29 cellular contexts compared by ENCODE assay signal in the genomic region with DNA sequence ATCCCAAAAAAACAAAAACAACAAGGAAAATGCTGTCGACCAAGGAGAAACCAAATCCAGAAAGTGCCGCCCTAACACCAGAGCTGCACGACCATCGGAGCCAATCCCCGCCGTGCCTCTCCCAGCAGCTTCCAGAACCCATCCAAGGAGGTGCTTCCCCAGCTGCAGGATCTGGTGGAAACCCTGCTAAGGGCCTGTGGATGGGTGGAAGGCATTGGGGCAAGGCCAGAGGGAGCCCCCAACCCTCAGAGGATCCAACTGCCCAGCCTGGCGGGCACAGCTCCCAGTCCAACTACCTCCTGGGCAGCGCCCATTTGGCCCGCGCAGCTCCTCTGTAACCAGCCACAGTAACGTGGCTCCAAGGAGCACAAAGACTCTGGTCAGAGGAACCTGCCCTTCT.
"Had no signal": no experiment of that assay in that cellular context is flagged by ENCODE, and none has a peak within 500 bp of the region (broad histone marks: within the 10 kb centered on the region; RNA-seq: fewer than 3 reads in every experiment).

No MANE protein-coding gene starts in this region.

- H3K4me3 Mint-ChIP-seq: activated CD4-positive, alpha-beta T cell treated with anti-CD3 and anti-CD28 coated beads, Interleukin-2, amount 10 ng/mL, durations not matched to agents 24 days and 14 days; activated CD8-positive, alpha-beta memory T cell treated with anti-CD3 and anti-CD28 coated beads, Interleukin-2, amount 10 ng/mL, durations not matched to agents 7 days and 5 days; activated CD8-positive, alpha-beta T cell treated with anti-CD3 and anti-CD28 coated beads for 36 hours; activated naive CD8-positive, alpha-beta T cell; activated T-cell treated with anti-CD3 and anti-CD28 coated beads, Interleukin-2, amount 50 U/mL, for 72 hours; immature natural killer cell; memory B cell; naive thymus-derived CD4-positive, alpha-beta T cell; T-helper 1 cell treated with Interleukin-12 subunit alpha and Interleukin-12 subunit beta and Interleukin-4 antibody, amounts not matched to agents 30 μg/mL and 1 μg/mL, for 36 hours had no signal

- H3K4me3 ChIP-seq: colonic mucosa, dorsolateral prefrontal cortex, right atrium auricular region, suprapubic skin, tibial artery had no signal

- DNase-seq: activated CD4-positive, alpha-beta T cell treated with anti-CD3 and anti-CD28 coated beads, Interleukin-2, amount 10 ng/mL, durations not matched to agents 24 days and 14 days; activated CD4-positive, CD25-positive, alpha-beta regulatory T cell treated with anti-CD3 and anti-CD28 coated beads, Interleukin-2, amount 50 U/mL, for 72 hours; activated CD8-positive, alpha-beta T cell treated with anti-CD3 and anti-CD28 coated beads for 36 hours; activated effector memory CD4-positive, alpha-beta T cell treated with Interleukin-2 at 50 U/mL for 16 hours; activated naive CD4-positive, alpha-beta T cell treated with Interleukin-2 at 50 U/mL for 16 hours; activated T-cell treated with anti-CD3 and anti-CD28 coated beads for 4 hours; activated T-cell treated with anti-CD3 and anti-CD28 coated beads, Interleukin-2, amount 50 U/mL, for 72 hours; anterior cingulate cortex; colonic mucosa; effector memory CD4-positive, alpha-beta T cell; erythroblast; hypothalamus; immature natural killer cell; kidney; left colon; midbrain; naive thymus-derived CD4-positive, alpha-beta T cell; stimulated activated naive CD4-positive, alpha-beta T cell; T1000; WERI-Rb-1 had no signal

- H3K79me2 ChIP-seq: parathyroid adenoma had no signal

- H3K9me3 ChIP-seq: colonic mucosa, right atrium auricular region, suprapubic skin, tibial artery had no signal

- H3K36me3 ChIP-seq: colonic mucosa, right atrium auricular region, suprapubic skin had no signal

- H3K9me3 Mint-ChIP-seq: activated CD4-positive, alpha-beta T cell treated with anti-CD3 and anti-CD28 coated beads, Interleukin-2, amount 10 ng/mL, durations not matched to agents 24 days and 14 days; activated CD8-positive, alpha-beta T cell treated with anti-CD3 and anti-CD28 coated beads for 36 hours; activated T-cell treated with anti-CD3 and anti-CD28 coated beads, Interleukin-2, amount 50 U/mL, for 72 hours; immature natural killer cell; memory B cell; naive thymus-derived CD4-positive, alpha-beta T cell; T-helper 1 cell treated with Interleukin-12 subunit alpha and Interleukin-12 subunit beta and Interleukin-4 antibody, amounts not matched to agents 30 μg/mL and 1 μg/mL, for 36 hours had no signal

- H2AFZ ChIP-seq: parathyroid adenoma had no signal

- H3K9ac ChIP-seq: parathyroid adenoma had no signal

- H3K27ac ChIP-seq: colonic mucosa, dorsolateral prefrontal cortex, parathyroid adenoma, right atrium auricular region, suprapubic skin, tibial artery, WERI-Rb-1 had no signal

- H3K27me3 ChIP-seq: colonic mucosa, dorsolateral prefrontal cortex, right atrium auricular region, suprapubic skin, tibial artery had no signal

- H3K27ac Mint-ChIP-seq: activated CD4-positive, alpha-beta T cell treated with anti-CD3 and anti-CD28 coated beads, Interleukin-2, amount 10 ng/mL, durations not matched to agents 24 days and 14 days; activated CD8-positive, alpha-beta memory T cell treated with anti-CD3 and anti-CD28 coated beads, Interleukin-2, amount 10 ng/mL, durations not matched to agents 7 days and 5 days; activated CD8-positive, alpha-beta T cell treated with anti-CD3 and anti-CD28 coated beads for 36 hours; activated naive CD8-positive, alpha-beta T cell; activated T-cell treated with anti-CD3 and anti-CD28 coated beads, Interleukin-2, amount 50 U/mL, for 72 hours; immature natural killer cell; memory B cell; T-helper 1 cell treated with Interleukin-12 subunit alpha and Interleukin-12 subunit beta and Interleukin-4 antibody, amounts not matched to agents 30 μg/mL and 1 μg/mL, for 36 hours had no signal

- H3K27me3 Mint-ChIP-seq: activated CD4-positive, alpha-beta T cell treated with anti-CD3 and anti-CD28 coated beads, Interleukin-2, amount 10 ng/mL, durations not matched to agents 24 days and 14 days; activated CD8-positive, alpha-beta memory T cell treated with anti-CD3 and anti-CD28 coated beads, Interleukin-2, amount 10 ng/mL, durations not matched to agents 7 days and 5 days; activated CD8-positive, alpha-beta T cell treated with anti-CD3 and anti-CD28 coated beads for 36 hours; activated naive CD8-positive, alpha-beta T cell; memory B cell; naive thymus-derived CD4-positive, alpha-beta T cell had no signal

- ATAC-seq: activated CD8-positive, alpha-beta memory T cell treated with anti-CD3 and anti-CD28 coated beads, Interleukin-2, amount 10 ng/mL, durations not matched to agents 7 days and 5 days; activated CD8-positive, alpha-beta T cell treated with anti-CD3 and anti-CD28 coated beads for 36 hours; activated T-cell treated with anti-CD3 and anti-CD28 coated beads, Interleukin-2, amount 50 U/mL, for 72 hours; left colon; naive thymus-derived CD4-positive, alpha-beta T cell had no signal

- H3K36me3 Mint-ChIP-seq: activated CD8-positive, alpha-beta memory T cell treated with anti-CD3 and anti-CD28 coated beads, Interleukin-2, amount 10 ng/mL, durations not matched to agents 7 days and 5 days; activated naive CD8-positive, alpha-beta T cell; immature natural killer cell; memory B cell had no signal

- H3K4me1 ChIP-seq: colonic mucosa, parathyroid adenoma, right atrium auricular region had no signal
